Comparison of ENCODE assay signal across 8 cellular contexts in the genomic region with DNA sequence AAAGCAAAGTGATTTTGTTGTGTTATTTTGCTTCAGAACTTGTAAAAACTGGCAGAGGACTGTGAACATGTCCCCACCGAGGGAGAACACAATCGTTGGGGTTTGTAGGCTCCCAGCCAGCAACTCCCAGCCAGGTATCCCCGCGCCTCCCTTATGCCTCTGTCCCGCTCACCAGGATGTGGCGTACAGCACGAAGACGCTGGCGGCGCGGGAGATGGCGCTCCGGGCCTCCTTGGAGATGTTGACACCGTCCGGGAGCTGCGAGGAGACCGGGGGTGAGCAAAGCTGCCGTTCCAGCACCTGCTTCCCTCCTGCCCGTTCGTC. TPM values are rescaled to one million over a fixed set of nuclear protein-coding genes. Genes with fewer than 3 reads are reported as not detected.
DNase-seq lines count a peak whose midpoint lies in the region; ATAC-seq and TF ChIP-seq lines count a peak whose summit lies in the region.

No MANE protein-coding gene starts in this region.

- H3K36me3 ChIP-seq in heart right ventricle, result peaks cover 0 to 24% (median 7%) of the 10 kb centered on the region in 9 donors
- peaks cover 27% of the 10 kb centered on the region for H3K36me3 ChIP-seq in SK-N-MC (ENCODE audit: insufficient read depth, low read length)
- H3K36me3 ChIP-seq in skeletal muscle satellite cell (ENCODE audit: insufficient read depth, low read length), result peaks cover 19% of the 10 kb centered on the region

- H3K27ac ChIP-seq in heart right ventricle (peak overlapping the region; percentile 88 to 98 (median 96)), SK-N-MC (peak overlapping the region; percentile 98)

- peak overlapping the region; percentile 71 to 94 (median 80) for H3K4me3 ChIP-seq in heart right ventricle
- H3K4me3 ChIP-seq in SK-N-MC, result peak overlapping the region; percentile 90
- peak overlapping the region; percentile 98 for H3K4me3 ChIP-seq in fibroblast of the aortic adventitia (ENCODE audit: low read depth, low read length)
- H3K4me3 ChIP-seq in skeletal muscle satellite cell (ENCODE audit: low read length), result peak overlapping the region; percentile 89

- peak overlapping the region; percentile 91 for H3K4me2 ChIP-seq in skeletal muscle satellite cell (ENCODE audit: low read length)

- WGBS in heart right ventricle, 2 donors, result 0% methylated on average over 20 of the region's 20 CpGs

- H3K4me1 ChIP-seq in heart right ventricle (peaks cover 2 to 36% (median 25%) of the 10 kb centered on the region in 9 donors), skeletal muscle satellite cell (ENCODE audit: control insufficient read depth, insufficient read depth, low read length) (peaks cover 5% of the 10 kb centered on the region)

- no peak for DNase-seq in heart right ventricle
- DNase-seq in Right ventricle myocardium superior, result no peak
- no peak for DNase-seq in SK-N-MC (ENCODE audit: low read depth, low spot score)
- DNase-seq in fibroblast of the aortic adventitia (ENCODE audit: low read depth), result no peak
- no peak for DNase-seq in kidney glomerular epithelial cell (lab: John Stamatoyannopoulos, UW)
- no peak for DNase-seq in NCI-H1048 (lab: John Stamatoyannopoulos, UW)
- no peak for DNase-seq in NCI-H524 treated with DMSO at 0.1 percent for 48 hours (lab: John Stamatoyannopoulos, UW)

- ATAC-seq in heart right ventricle (peak in 4 of 8 donors; percentile 2 to 31 (median 4)), Right ventricle myocardium superior (ENCODE audit: poor library complexity) (no peak)

- no peak for TF ChIP-seq CTCF in heart right ventricle (IDR thresholded peaks at IDR 0.05)
- TF ChIP-seq CTCF in fibroblast of the aortic adventitia (IDR thresholded peaks at IDR 0.05; ENCODE audit: insufficient read depth, low read length), result no peak

- H3K9me3 ChIP-seq in heart right ventricle (no peaks in the 10 kb centered on the region), SK-N-MC (ENCODE audit: low read depth, low read length) (no peaks in the 10 kb centered on the region), skeletal muscle satellite cell (replicated peaks; ENCODE audit: low read length) (no peaks in the 10 kb centered on the region)

- H3K27me3 ChIP-seq in heart right ventricle (no peaks in the 10 kb centered on the region), skeletal muscle satellite cell (ENCODE audit: control insufficient read depth, insufficient read depth, low read length) (no peaks in the 10 kb centered on the region)

- peak overlapping the region; percentile 98 for H3K9ac ChIP-seq in SK-N-MC (ENCODE audit: insufficient read length)
- H3K9ac ChIP-seq in skeletal muscle satellite cell (ENCODE audit: low read depth, low read length), result peak overlapping the region; percentile 98

- intact Hi-C loops in heart right ventricle (cut with DNase I) (loop anchor here in 8 of 10 donors (1.0 to 10.0 kb wide), 6 partner anchors 99 to 247 kb away; partner anchors contain the start of genes CDC26 (in 7 of the 8), PRPF4 (in 7 of the 8) and RNF183 (in 1 of the 8)), Right ventricle myocardium superior (cut with DNase I) (loop anchor here (5.0 kb wide), 1 partner anchor 103 kb away; no protein-coding TSS in a partner anchor)

RNA-seq across cellular contexts. Expression of gene POLE3, which starts 0.6 kb away (rescaled TPM):
- total RNA-seq in heart right ventricle (10 to 100 TPM; 19.0 to 26.9 (median 23.1) TPM), Right ventricle myocardium superior (20.6 TPM), fibroblast of the aortic adventitia (ENCODE audit: low replicate concordance) (15.5 and 49.7 TPM in 2 replicates)
- polyA plus RNA-seq in heart right ventricle, result 10 to 100 TPM; 14.2 to 45.0 TPM
- 53.7 and 71.9 TPM in 2 replicates for total RNA-seq in skeletal muscle satellite cell (2012; rRNA removed)

RNA-seq across cellular contexts. Expression of gene C9orf43, which starts 0.7 kb away (rescaled TPM):
- total RNA-seq in heart right ventricle, result 1 to 10 TPM in 1 of 10 donors, under 1 TPM in 7, not detected in 2; 0.17 to 1.1 (median 0.31) TPM
- under 1 TPM; 0.06 to 0.29 TPM for polyA plus RNA-seq in heart right ventricle
- 0.27 TPM for total RNA-seq in Right ventricle myocardium superior
- total RNA-seq in fibroblast of the aortic adventitia (ENCODE audit: low replicate concordance), result 0.63 and 1.7 TPM in 2 replicates
- total RNA-seq in skeletal muscle satellite cell (2012; rRNA removed), result 0.44 and 1.8 TPM in 2 replicates

RNA-seq across cellular contexts. Expression of gene ALAD, which starts 8.8 kb away (rescaled TPM):
- 100 to 1,000 TPM in 6 of 10 donors, 10 to 100 TPM in 4; 60.9 to 239 (median 103) TPM for total RNA-seq in heart right ventricle
- 10 to 100 TPM; 48.4 to 54.9 TPM for polyA plus RNA-seq in heart right ventricle
- total RNA-seq in Right ventricle myocardium superior, result 129 TPM
- 17.0 and 37.9 TPM in 2 replicates for total RNA-seq in fibroblast of the aortic adventitia (ENCODE audit: low replicate concordance)
- total RNA-seq in skeletal muscle satellite cell (2012; rRNA removed), result 9.4 and 11.4 TPM in 2 replicates

RNA-seq across cellular contexts. Expression of gene HDHD3, which starts 33.1 kb away (rescaled TPM):
- total RNA-seq in heart right ventricle, result 10 to 100 TPM; 10.9 to 40.3 (median 17.2) TPM
- 10 to 100 TPM; 20.0 to 42.5 TPM for polyA plus RNA-seq in heart right ventricle
- total RNA-seq in Right ventricle myocardium superior, result 9.8 TPM
- total RNA-seq in fibroblast of the aortic adventitia (ENCODE audit: low replicate concordance), result 7.8 and 9.5 TPM in 2 replicates
- 4.4 and 8.9 TPM in 2 replicates for total RNA-seq in skeletal muscle satellite cell (2012; rRNA removed)

RNA-seq across cellular contexts. Expression of gene RGS3, which starts 53.7 kb away (rescaled TPM):
- total RNA-seq in heart right ventricle, result 100 to 1,000 TPM in 9 of 10 donors, 10 to 100 TPM in 1; 98.7 to 201 (median 140) TPM
- polyA plus RNA-seq in heart right ventricle, result 100 to 1,000 TPM in 1 of 2 donors, 10 to 100 TPM in 1; 65.4 to 125 TPM
- 138 TPM for total RNA-seq in Right ventricle myocardium superior
- total RNA-seq in fibroblast of the aortic adventitia (ENCODE audit: low replicate concordance), result 22.2 and 48.9 TPM in 2 replicates
- total RNA-seq in skeletal muscle satellite cell (2012; rRNA removed), result 6.3 and 14.2 TPM in 2 replicates
